Comparison of ENCODE assay signal across 20 cellular contexts in the genomic region with DNA sequence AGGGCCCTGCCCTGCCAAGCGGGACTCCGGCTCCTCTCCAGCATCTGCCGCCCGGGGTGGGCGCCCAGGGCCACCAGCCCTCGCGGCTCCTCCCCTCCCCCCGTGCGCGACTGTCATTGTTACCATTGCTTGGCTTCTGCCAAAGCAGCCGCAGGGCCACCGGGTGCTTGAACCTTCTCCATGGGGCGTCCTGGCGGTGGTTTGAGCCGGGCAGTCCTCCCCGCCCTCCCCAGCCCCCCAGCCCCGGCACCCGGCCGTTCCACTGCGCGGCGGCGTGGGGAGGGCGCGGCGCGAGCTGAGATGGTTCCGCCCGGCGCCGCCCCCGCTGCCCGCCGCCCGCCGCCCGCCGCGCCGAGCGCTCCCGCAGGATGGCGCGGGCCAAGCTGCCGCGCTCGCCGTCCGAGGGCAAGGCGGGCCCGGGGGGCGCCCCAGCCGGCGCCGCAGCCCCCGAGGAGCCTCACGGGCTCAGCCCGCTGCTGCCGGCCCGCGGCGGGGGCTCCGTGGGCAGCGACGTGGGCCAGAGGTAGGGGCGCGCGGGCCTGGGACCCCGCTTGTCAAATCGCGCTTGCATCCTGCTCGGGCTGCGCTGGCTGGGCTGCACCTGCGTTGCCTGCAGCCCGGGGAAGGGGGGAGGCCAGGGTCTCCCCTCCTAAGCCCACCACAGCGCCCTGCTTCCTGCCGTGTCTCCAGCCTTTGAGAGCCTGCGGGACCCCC. TPM values are rescaled to one million over a fixed set of nuclear protein-coding genes. Genes with fewer than 3 reads are reported as not detected.
DNase-seq lines count a peak whose midpoint lies in the region; ATAC-seq and TF ChIP-seq lines count a peak whose summit lies in the region.
"Had no signal": no experiment of that assay in that cellular context is flagged by ENCODE, and none has a peak within 500 bp of the region (broad histone marks: within the 10 kb centered on the region; RNA-seq: fewer than 3 reads in every experiment).

No MANE protein-coding gene starts in this region.

- DNase-seq in NCI-H1092 treated with DMSO at 0.1 percent for 48 hours (lab: John Stamatoyannopoulos, UW) (peak; percentile 15), NCI-H1092 (lab: John Stamatoyannopoulos, UW) (no peak), dorsolateral prefrontal cortex (peak in 1 of 10 donors; percentile 53), GM20000 (ENCODE audit: low spot score) (no peak)
- no peak for DNase-seq in activated T-cell treated with anti-CD3 and anti-CD28 coated beads, Interleukin-2, amount 50 U/mL, for 1 hour
- DNase-seq: GM23248, HFFc6, KG1, NCI-H1105 treated with DMSO at 0.1 percent for 48 hours, NCI-H2029, NCI-H2227 treated with DMSO at 0.1 percent for 48 hours, NCI-H524 treated with DMSO at 0.1 percent for 48 hours had no signal

- no peaks in the 10 kb centered on the region for H3F3A ChIP-seq in neural cell (ENCODE audit: insufficient read depth, low read length, poor library complexity, severe bottlenecking)

- H3K4me3 ChIP-seq in HUES6 (ENCODE audit: low read depth, low read length), result peak overlapping the region; percentile 42
- peak overlapping the region in 58 of 59 donors; percentile 21 to 70 (median 58) for H3K4me3 ChIP-seq in dorsolateral prefrontal cortex
- peak overlapping the region; percentile 41 for H3K4me3 ChIP-seq in neural cell (ENCODE audit: low read length)
- H3K4me3 ChIP-seq: GM12878, GM23248 had no signal

- no peaks in the 10 kb centered on the region for H3K9me2 ChIP-seq in neural cell (ENCODE audit: insufficient read depth, low read length)

- H3K79me2 ChIP-seq in neural cell (replicated peaks; ENCODE audit: insufficient read depth, low read length), result no peaks in the 10 kb centered on the region

- H3K27ac ChIP-seq in HUES6 (ENCODE audit: low read depth, low read length) (no peak overlapping the region), dorsolateral prefrontal cortex (peak overlapping the region in 50 of 59 donors; percentile 9 to 90 (median 66)), neural cell (ENCODE audit: low read length) (no peak overlapping the region)
- H3K27ac ChIP-seq: C4-2B, GM23248, HL-60 had no signal

- intact Hi-C loops in dorsolateral prefrontal cortex (cut with DNase I), result no loop called here

- TF ChIP-seq CTCF in dorsolateral prefrontal cortex (IDR thresholded peaks at IDR 0.05 in 54 of 56, conservative IDR thresholded peaks at IDR 0.05 in 2 of 56; ENCODE audit: low read depth in 1 of 56, partially characterized antibody in 56 of 56) (no peak), neural cell (IDR thresholded peaks at IDR 0.05; ENCODE audit: poor library complexity, severe bottlenecking) (no peak), GM20000 (IDR thresholded peaks at IDR 0.05; ENCODE audit: extremely low read depth, missing control alignments) (no peak)

- TF ChIP-seq RAD21 in neural cell (conservative IDR thresholded peaks at IDR 0.05), result no peak

- peaks cover 13% of the 10 kb centered on the region; the same call in 1 of the 2 replicates for H3K9me3 ChIP-seq in HUES6 (ENCODE audit: control insufficient read depth, insufficient read depth, low read depth, low read length)
- H3K9me3 ChIP-seq in neural cell (ENCODE audit: low read length), result no peaks in the 10 kb centered on the region

- no peak for TF ChIP-seq EP300 in neural cell (conservative IDR thresholded peaks at IDR 0.05; ENCODE audit: poor library complexity, severe bottlenecking)

- H3K9ac ChIP-seq in HUES6 (ENCODE audit: low read length) (no peak overlapping the region), neural cell (ENCODE audit: low read length) (peak overlapping the region; percentile 5)
- H3K9ac ChIP-seq: GM23248 had no signal

- H3K4me1 ChIP-seq in HUES6 (ENCODE audit: control insufficient read depth, insufficient read depth, low read length), result no peaks in the 10 kb centered on the region

- H2AFZ ChIP-seq in neural cell (ENCODE audit: low read depth, low read length), result no peak overlapping the region
- H2AFZ ChIP-seq: GM23248 had no signal

- no peaks in the 10 kb centered on the region for H4K20me1 ChIP-seq in neural cell (ENCODE audit: insufficient read depth)

- ATAC-seq in GM19023 (IDR thresholded peaks at IDR 0.05; ENCODE audit: unreplicated experiment), result no peak
- ATAC-seq: GM12878, PC-3 had no signal

- H3K27me3 ChIP-seq in HUES6 (ENCODE audit: control insufficient read depth, insufficient read depth, low read length), result peaks cover 42% of the 10 kb centered on the region
- peaks cover 0 to 51% (median 3%) of the 10 kb centered on the region in 45 donors for H3K27me3 ChIP-seq in dorsolateral prefrontal cortex
- peaks cover 16% of the 10 kb centered on the region for H3K27me3 ChIP-seq in neural cell (ENCODE audit: insufficient read depth, low read depth, low read length)

- no peak overlapping the region for H3K4me2 ChIP-seq in neural cell (ENCODE audit: low read length)

- H3K36me3 ChIP-seq in HUES6 (ENCODE audit: control insufficient read depth, insufficient read depth, low read length) (no peaks in the 10 kb centered on the region), neural cell (ENCODE audit: insufficient read depth, low read length) (no peaks in the 10 kb centered on the region)

TF ChIP-seq in neural cell, 6 proteins besides CTCF, POLR2A, EP300 and RAD21:
- TF ChIP-seq, protein P1, sequence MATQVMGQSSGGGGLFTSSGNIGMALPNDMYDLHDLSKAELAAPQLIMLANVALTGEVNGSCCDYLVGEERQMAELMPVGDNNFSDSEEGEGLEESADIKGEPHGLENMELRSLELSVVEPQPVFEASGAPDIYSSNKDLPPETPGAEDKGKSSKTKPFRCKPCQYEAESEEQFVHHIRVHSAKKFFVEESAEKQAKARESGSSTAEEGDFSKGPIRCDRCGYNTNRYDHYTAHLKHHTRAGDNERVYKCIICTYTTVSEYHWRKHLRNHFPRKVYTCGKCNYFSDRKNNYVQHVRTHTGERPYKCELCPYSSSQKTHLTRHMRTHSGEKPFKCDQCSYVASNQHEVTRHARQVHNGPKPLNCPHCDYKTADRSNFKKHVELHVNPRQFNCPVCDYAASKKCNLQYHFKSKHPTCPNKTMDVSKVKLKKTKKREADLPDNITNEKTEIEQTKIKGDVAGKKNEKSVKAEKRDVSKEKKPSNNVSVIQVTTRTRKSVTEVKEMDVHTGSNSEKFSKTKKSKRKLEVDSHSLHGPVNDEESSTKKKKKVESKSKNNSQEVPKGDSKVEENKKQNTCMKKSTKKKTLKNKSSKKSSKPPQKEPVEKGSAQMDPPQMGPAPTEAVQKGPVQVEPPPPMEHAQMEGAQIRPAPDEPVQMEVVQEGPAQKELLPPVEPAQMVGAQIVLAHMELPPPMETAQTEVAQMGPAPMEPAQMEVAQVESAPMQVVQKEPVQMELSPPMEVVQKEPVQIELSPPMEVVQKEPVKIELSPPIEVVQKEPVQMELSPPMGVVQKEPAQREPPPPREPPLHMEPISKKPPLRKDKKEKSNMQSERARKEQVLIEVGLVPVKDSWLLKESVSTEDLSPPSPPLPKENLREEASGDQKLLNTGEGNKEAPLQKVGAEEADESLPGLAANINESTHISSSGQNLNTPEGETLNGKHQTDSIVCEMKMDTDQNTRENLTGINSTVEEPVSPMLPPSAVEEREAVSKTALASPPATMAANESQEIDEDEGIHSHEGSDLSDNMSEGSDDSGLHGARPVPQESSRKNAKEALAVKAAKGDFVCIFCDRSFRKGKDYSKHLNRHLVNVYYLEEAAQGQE (IDR thresholded peaks at IDR 0.05; ENCODE audit: borderline replicate concordance), result no peak

RNA-seq across cellular contexts. Expression of a gene that starts 34.4 kb away (rescaled TPM):
- 100 to 1,000 TPM in 84 of 120 experiments, 10 to 100 TPM in 36; 46.6 to 237 (median 115) TPM for total RNA-seq in dorsolateral prefrontal cortex
- 0.67 and 0.74 TPM in 2 replicates for polyA plus RNA-seq in neural cell
- 0.24 and 0.58 TPM in 2 replicates for polyA minus RNA-seq in neural cell
- total RNA-seq: GM12878, GM23248, HFFc6, M059J, PC-3 had no signal
- polyA plus RNA-seq: GM12878, GM23248 had no signal

RNA-seq across cellular contexts. Expression of a gene that starts 37.1 kb away (rescaled TPM):
- total RNA-seq in dorsolateral prefrontal cortex, result 10 to 100 TPM in 119 of 120 experiments, 1 to 10 TPM in 1; 8.7 to 41.6 (median 20.1) TPM
- not detected in 2 replicates for polyA plus RNA-seq in neural cell
- polyA minus RNA-seq in neural cell, result not detected in 2 replicates
- total RNA-seq: GM12878, GM23248, HFFc6, M059J, PC-3 had no signal
- polyA plus RNA-seq: GM12878, GM23248 had no signal

Comparison
In these comparisons a context has a peak if more than half of its experiments do, and no peak if none do; other contexts are left out.
1. H3K27ac ChIP-seq: peak in dorsolateral prefrontal cortex (50 of 59); none in HUES6 (single experiment) and neural cell (single experiment).
2. Peak in every context shown above with its lines, with median percentiles within 50 percentile points of each other: H3K4me3 ChIP-seq.